In genomic region chr11:72078477-72078876, GRCh38 we compare ENCODE assay signal across 8 cellular contexts. TPM values are rescaled to one million over a fixed set of nuclear protein-coding genes. Genes with fewer than 3 reads are reported as not detected.
DNase-seq lines count a peak whose midpoint lies in the region; ATAC-seq, FAIRE-seq and TF ChIP-seq lines count a peak whose summit lies in the region.

No MANE protein-coding gene starts in this region.

- H2BK12ac ChIP-seq in H1 (ENCODE audit: low read depth, low read length), result no peak overlapping the region

- H3F3A ChIP-seq in OCI-LY1 (ENCODE audit: insufficient read depth, low read length), result no peaks in the 10 kb centered on the region

- peaks cover 4% of the 10 kb centered on the region; the same call in 1 of the 2 replicates for H3K23me2 ChIP-seq in H1 (ENCODE audit: low read depth, low read length)

- H3K9ac ChIP-seq in OCI-LY1 (ENCODE audit: low read length) (peak overlapping the region; percentile 72), H1 (replicated peaks in 1 of 4; ENCODE audit: extremely low read depth in 1 of 4, low read depth in 3 of 4, low read length in 3 of 4) (no peak overlapping the region)

- no peak overlapping the region for H2BK20ac ChIP-seq in H1 (ENCODE audit: low read length)

- CTCF ChIA-PET in CD8-positive, alpha-beta memory T cell (lab: Charles Lee), result interaction anchor here (0.8 to 1.7 kb wide), 5 partner anchors 9 to 65 kb away, joined by 3 to 7 read pairs (median 3); no protein-coding TSS in a partner anchor
- CTCF ChIA-PET in H1 (lab: Charles Lee; ENCODE audit: partially characterized antibody), result interaction anchor here (0.6 to 3.0 kb wide), 11 partner anchors 11 to 69 kb away, joined by 3 to 16 read pairs (median 3); no protein-coding TSS in a partner anchor

- H3K79me2 ChIP-seq in OCI-LY1 (ENCODE audit: insufficient read depth, low read length) (peaks cover 57% of the 10 kb centered on the region), H1 (ENCODE audit: control insufficient read depth in 1 of 2, insufficient read depth in 2 of 2, low read length in 2 of 2) (peaks cover 19 to 63% of the 10 kb centered on the region in 2 experiments)

- no peaks in the 10 kb centered on the region for H3K9me3 ChIP-seq in CD8-positive, alpha-beta memory T cell (ENCODE audit: low read length)
- H3K9me3 ChIP-seq in OCI-LY1 (ENCODE audit: low read length) (no peaks in the 10 kb centered on the region), H1 (ENCODE audit: insufficient read depth in 2 of 2, low read depth in 1 of 2, low read length in 1 of 2) (no peaks in the 10 kb centered on the region), neuron (ENCODE audit: low read length) (no peaks in the 10 kb centered on the region)

- H3K4me2 ChIP-seq in OCI-LY1 (ENCODE audit: low read length) (peak overlapping the region; percentile 83), H1 (ENCODE audit: insufficient read depth in 1 of 2, low read depth in 2 of 2, low read length in 2 of 2) (peak overlapping the region; percentile 79 to 86; a peak in 2 of 4 replicates)

- H2AK5ac ChIP-seq in H1 (ENCODE audit: low read depth, low read length), result no peak overlapping the region

- no peak overlapping the region for H3K23ac ChIP-seq in H1 (ENCODE audit: insufficient read length)

- H3K14ac ChIP-seq in H1 (ENCODE audit: insufficient read length), result no peak overlapping the region

- no peak for FAIRE-seq in H1 (lab: Jason Lieb, UNC)

- no peak overlapping the region for H3K4ac ChIP-seq in H1 (replicated peaks; ENCODE audit: insufficient read length, low read depth, low read length)

- H2BK15ac ChIP-seq in H1 (ENCODE audit: low read length), result no peak overlapping the region

- no peak for TF ChIP-seq RAD21 in H1 (IDR thresholded peaks at IDR 0.05 in 1 of 2, conservative IDR thresholded peaks at IDR 0.05 in 1 of 2; ENCODE audit: low read depth in 2 of 2, low read length in 2 of 2)

- no peak overlapping the region for H4K91ac ChIP-seq in H1 (replicated peaks; ENCODE audit: insufficient read length, low read length)

- H2BK5ac ChIP-seq in H1 (ENCODE audit: low read depth, low read length), result no peak overlapping the region

- peak overlapping the region; percentile 38 for H3K27ac ChIP-seq in CD8-positive, alpha-beta memory T cell (ENCODE audit: low read depth, low read length)
- peak overlapping the region; percentile 68 for H3K27ac ChIP-seq in OCI-LY1 (ENCODE audit: low read depth, low read length, poor library complexity, severe bottlenecking)
- H3K27ac ChIP-seq in H1 (ENCODE audit: low read depth, low read length), result no peak overlapping the region

- H3K27me3 Mint-ChIP-seq in CD8-positive, alpha-beta memory T cell, result no peaks in the 10 kb centered on the region

- peaks cover 20% of the 10 kb centered on the region for H3K4me1 ChIP-seq in CD8-positive, alpha-beta memory T cell (ENCODE audit: insufficient read depth, low read length)
- peaks cover 49% of the 10 kb centered on the region for H3K4me1 ChIP-seq in OCI-LY1 (ENCODE audit: insufficient read depth, low read length, severe bottlenecking)
- H3K4me1 ChIP-seq in H1 (replicated peaks in 1 of 4; ENCODE audit: control insufficient read depth in 3 of 4, insufficient read depth in 4 of 4, low read length in 3 of 4), result peaks cover 0 to 5% (median 0%) of the 10 kb centered on the region in 4 experiments; a peak in 3 of 7 replicates
- H3K4me1 ChIP-seq in neuron (ENCODE audit: insufficient read depth, low read length), result peaks cover 17% of the 10 kb centered on the region

- peaks cover 8% of the 10 kb centered on the region; the same call in 1 of the 2 replicates for H3K79me1 ChIP-seq in H1 (ENCODE audit: low read depth, low read length)

- H3K4me3 Mint-ChIP-seq in CD8-positive, alpha-beta memory T cell, result peak overlapping the region; percentile 35 to 92 (median 67)

- no peak overlapping the region for H4K8ac ChIP-seq in H1 (ENCODE audit: extremely low read depth, insufficient read depth, low read length)

- H3K4me3 ChIP-seq in CD8-positive, alpha-beta memory T cell (ENCODE audit: low read length), result no peak overlapping the region
- H3K4me3 ChIP-seq in OCI-LY1 (ENCODE audit: low read depth, low read length, poor library complexity, severe bottlenecking) (peak overlapping the region; percentile 83), H1 (ENCODE audit: extremely low read depth in 1 of 4, insufficient read depth in 2 of 4, low read depth in 3 of 4, low read length in 4 of 4) (peak overlapping the region in 1 of 4 experiments; percentile 100; a peak in 3 of 8 replicates), neuron (ENCODE audit: low read length) (peak overlapping the region; percentile 92)

- no peak overlapping the region for H2AFZ ChIP-seq in OCI-LY1 (ENCODE audit: low read length)
- H2AFZ ChIP-seq in H1 (ENCODE audit: low read length), result no peak overlapping the region
- no peak overlapping the region for H2AFZ ChIP-seq in neuron (ENCODE audit: low read depth, low read length)

- H4K5ac ChIP-seq in H1 (ENCODE audit: insufficient read length, low read depth, low read length), result no peak overlapping the region

- DNase-seq in CD8-positive, alpha-beta memory T cell, result no peak
- DNase-seq in H1 (ENCODE audit: low read depth in 1 of 2, low spot score in 2 of 2) (no peak), NCI-H2227 (lab: John Stamatoyannopoulos, UW; ENCODE audit: unreplicated experiment) (no peak)
- DNase-seq in stimulated activated naive CD4-positive, alpha-beta T cell treated with Interleukin-2 at 50 U/mL for 16 hours (lab: John Stamatoyannopoulos, UW), result no peak

- TF ChIP-seq CTCF in OCI-LY1 (IDR thresholded peaks at IDR 0.05; ENCODE audit: low read length), result no peak
- TF ChIP-seq CTCF in H1 (IDR thresholded peaks at IDR 0.05; ENCODE audit: control extremely low read depth in 1 of 3, insufficient read depth in 1 of 3, low read depth in 1 of 3, low read length in 3 of 3), result no peak

- H3K36me3 Mint-ChIP-seq in CD8-positive, alpha-beta memory T cell, result peaks cover under 1 to 8% (median 3%) of the 10 kb centered on the region in 3 donors

- TF ChIP-seq POLR2A in H1 (IDR thresholded peaks at IDR 0.05; ENCODE audit: control extremely low read depth in 1 of 2, low read depth in 2 of 2, low read length in 2 of 2), result no peak

- TF ChIP-seq EP300 in H1 (IDR thresholded peaks at IDR 0.05; ENCODE audit: borderline replicate concordance in 1 of 2, low read depth in 2 of 2, low read length in 2 of 2), result no peak

- H3K9me3 Mint-ChIP-seq in CD8-positive, alpha-beta memory T cell, result no peaks in the 10 kb centered on the region

- ATAC-seq in GM18909 (IDR thresholded peaks at IDR 0.05; ENCODE audit: poor library complexity, unreplicated experiment) (no peak), GM19467 (IDR thresholded peaks at IDR 0.05; ENCODE audit: unreplicated experiment) (no peak)

- no peaks in the 10 kb centered on the region for H3K9me2 ChIP-seq in OCI-LY1 (ENCODE audit: low read depth, low read length)

- H3K4me1 Mint-ChIP-seq in CD8-positive, alpha-beta memory T cell, result peaks cover 30 to 49% (median 46%) of the 10 kb centered on the region in 3 donors

- no peak overlapping the region for H2BK120ac ChIP-seq in H1 (replicated peaks; ENCODE audit: low read depth, low read length)

- no peaks in the 10 kb centered on the region for H3K27me3 ChIP-seq in CD8-positive, alpha-beta memory T cell (ENCODE audit: insufficient read depth, low read length, poor library complexity, severe bottlenecking)
- H3K27me3 ChIP-seq in OCI-LY1 (ENCODE audit: insufficient read depth, low read length) (no peaks in the 10 kb centered on the region), H1 (replicated peaks in 1 of 4; ENCODE audit: control insufficient read depth in 3 of 4, extremely low read depth in 1 of 4, insufficient read depth in 3 of 4, low read length in 3 of 4) (no peaks in the 10 kb centered on the region), neuron (ENCODE audit: insufficient read depth, low read length) (no peaks in the 10 kb centered on the region)

- H3K18ac ChIP-seq in H1 (ENCODE audit: extremely low read depth, low read length), result no peak overlapping the region

- peak overlapping the region; percentile 30 for H3K56ac ChIP-seq in H1 (replicated peaks; ENCODE audit: insufficient read length, low read depth, low read length)

- no peaks in the 10 kb centered on the region for H4K20me1 ChIP-seq in OCI-LY1 (ENCODE audit: insufficient read depth, low read length)
- peaks cover 4 to 6% of the 10 kb centered on the region in 2 experiments for H4K20me1 ChIP-seq in H1 (replicated peaks in 1 of 2; ENCODE audit: control insufficient read depth in 1 of 2, insufficient read depth in 2 of 2, low read length in 2 of 2)

- POLR2A ChIA-PET in CD8-positive, alpha-beta memory T cell (lab: Charles Lee), result interaction anchor here (1.1 to 2.3 kb wide), 2 partner anchors 36 to 38 kb away, joined by 3 to 12 read pairs; no protein-coding TSS in a partner anchor
- POLR2A ChIA-PET in H1 (lab: Charles Lee; ENCODE audit: partially characterized antibody), result interaction anchor here (0.9 to 2.5 kb wide), 6 partner anchors 8 to 76 kb away, joined by 3 to 10 read pairs (median 6); partner anchors contain the start of gene ANAPC15

- H3K27ac Mint-ChIP-seq in CD8-positive, alpha-beta memory T cell, result peak overlapping the region in 6 of 8 donors; percentile 26 to 98 (median 78)

- no peaks in the 10 kb centered on the region for H3K36me3 ChIP-seq in CD8-positive, alpha-beta memory T cell (ENCODE audit: insufficient read depth, low read length)
- H3K36me3 ChIP-seq in OCI-LY1 (ENCODE audit: insufficient read depth, low read length) (peaks cover 11% of the 10 kb centered on the region; the same call in 1 of the 2 replicates), H1 (ENCODE audit: control insufficient read depth in 2 of 4, insufficient read depth in 4 of 4, low read length in 3 of 4) (no peaks in the 10 kb centered on the region; a peak in 2 of 8 replicates), neuron (ENCODE audit: insufficient read depth, low read length) (no peaks in the 10 kb centered on the region)

- 93% methylated on average over 6 of the region's 6 CpGs; no CpG with 5 or more reads in 1 of the 2 experiments for WGBS in H1 (ENCODE audit: extremely low coverage in 1 of 2, insufficient coverage in 1 of 2, insufficient read length in 1 of 2, insufficient replicate concordance in 2 of 2, low coverage in 1 of 2, low lambda C conversion rate in 2 of 2, missing lambda C conversion rate in 1 of 2), 2 experiments

RNA-seq across cellular contexts. Expression of gene NUMA1, which starts 1.9 kb away (rescaled TPM):
- 100 to 1,000 TPM; 106 to 110 TPM for total RNA-seq in CD8-positive, alpha-beta memory T cell
- polyA plus RNA-seq in CD8-positive, alpha-beta memory T cell, result 73.5 TPM
- total RNA-seq in H1 (2021; fragmentation: NEBNext Ultra II Directional; extraction: Animal tissue kit (Norgen Biotek cat#: 25700)), result 107 and 108 TPM in 2 replicates
- 101 and 137 TPM in 2 replicates for polyA plus RNA-seq in H1 (2011; rRNA removed)
- 96.5 TPM for polyA plus RNA-seq in H1 (2011; cell fraction: cytosol; rRNA removed)
- polyA plus RNA-seq in H1 (2011; cell fraction: nucleus; rRNA removed), result 241 TPM
- 79.6 to 115 TPM (median 109 TPM) in 4 replicates for polyA plus RNA-seq in H1 (2012, experiment 1 of 2)
- 40.6 TPM for polyA plus RNA-seq in H1 (2012, experiment 2 of 2)
- polyA plus RNA-seq in H1 (2013, experiment 1 of 2), result 44.4 TPM
- 40.8 TPM for polyA plus RNA-seq in H1 (2013, experiment 2 of 2)
- polyA minus RNA-seq in H1 (2011; rRNA and poly(A)+ RNA removed), result 194 and 208 TPM in 2 replicates
- 97.6 TPM for polyA minus RNA-seq in H1 (2011; cell fraction: cytosol; rRNA and poly(A)+ RNA removed)
- 148 TPM for polyA minus RNA-seq in H1 (2011; cell fraction: nucleus; rRNA and poly(A)+ RNA removed)

RNA-seq across cellular contexts. Expression of gene LRRC51, which starts 2.2 kb away (rescaled TPM):
- 1 to 10 TPM; 8.2 to 8.9 TPM for total RNA-seq in CD8-positive, alpha-beta memory T cell
- polyA plus RNA-seq in CD8-positive, alpha-beta memory T cell, result 2.6 TPM
- total RNA-seq in H1 (2021; fragmentation: NEBNext Ultra II Directional; extraction: Animal tissue kit (Norgen Biotek cat#: 25700)), result 6.8 and 7.9 TPM in 2 replicates
- 6.0 and 7.7 TPM in 2 replicates for polyA plus RNA-seq in H1 (2011; rRNA removed)
- 10.9 TPM for polyA plus RNA-seq in H1 (2011; cell fraction: cytosol; rRNA removed)
- 5.4 TPM for polyA plus RNA-seq in H1 (2011; cell fraction: nucleus; rRNA removed)
- 6.4 to 10.3 TPM (median 7.4 TPM) in 4 replicates for polyA plus RNA-seq in H1 (2012, experiment 1 of 2)
- 3.5 TPM for polyA plus RNA-seq in H1 (2012, experiment 2 of 2)
- polyA plus RNA-seq in H1 (2013, experiment 1 of 2), result 4.0 TPM
- polyA plus RNA-seq in H1 (2013, experiment 2 of 2), result 4.6 TPM
- polyA minus RNA-seq in H1 (2011; rRNA and poly(A)+ RNA removed), result 6.8 and 15.9 TPM in 2 replicates
- polyA minus RNA-seq in H1 (2011; cell fraction: cytosol; rRNA and poly(A)+ RNA removed), result 6.4 TPM
- 6.6 TPM for polyA minus RNA-seq in H1 (2011; cell fraction: nucleus; rRNA and poly(A)+ RNA removed)

RNA-seq across cellular contexts. Expression of gene LAMTOR1, which starts 24.6 kb away (rescaled TPM):
- 10 to 100 TPM; 77.3 to 79.2 TPM for total RNA-seq in CD8-positive, alpha-beta memory T cell
- polyA plus RNA-seq in CD8-positive, alpha-beta memory T cell, result 82.3 TPM
- 81.0 and 82.1 TPM in 2 replicates for total RNA-seq in H1 (2021; fragmentation: NEBNext Ultra II Directional; extraction: Animal tissue kit (Norgen Biotek cat#: 25700))
- polyA plus RNA-seq in H1 (2011; rRNA removed), result 160 and 164 TPM in 2 replicates
- 129 TPM for polyA plus RNA-seq in H1 (2011; cell fraction: cytosol; rRNA removed)
- polyA plus RNA-seq in H1 (2011; cell fraction: nucleus; rRNA removed), result 141 TPM
- 114 to 155 TPM (median 145 TPM) in 4 replicates for polyA plus RNA-seq in H1 (2012, experiment 1 of 2)
- polyA plus RNA-seq in H1 (2012, experiment 2 of 2), result 182 TPM
- 76.1 TPM for polyA plus RNA-seq in H1 (2013, experiment 1 of 2)
- polyA plus RNA-seq in H1 (2013, experiment 2 of 2), result 78.7 TPM
- 146 and 151 TPM in 2 replicates for polyA minus RNA-seq in H1 (2011; rRNA and poly(A)+ RNA removed)
- polyA minus RNA-seq in H1 (2011; cell fraction: cytosol; rRNA and poly(A)+ RNA removed), result 98.1 TPM
- polyA minus RNA-seq in H1 (2011; cell fraction: nucleus; rRNA and poly(A)+ RNA removed), result 80.7 TPM

RNA-seq across cellular contexts. Expression of gene TOMT, which starts 27.2 kb away (rescaled TPM):
- not detected for total RNA-seq in CD8-positive, alpha-beta memory T cell
- polyA plus RNA-seq in CD8-positive, alpha-beta memory T cell, result not detected
- not detected in 2 replicates for total RNA-seq in H1 (2021; fragmentation: NEBNext Ultra II Directional; extraction: Animal tissue kit (Norgen Biotek cat#: 25700))
- 0.11 TPM in 1 of 2 replicates, not detected in the other for polyA plus RNA-seq in H1 (2011; rRNA removed)
- not detected for polyA plus RNA-seq in H1 (2011; cell fraction: cytosol; rRNA removed)
- not detected for polyA plus RNA-seq in H1 (2011; cell fraction: nucleus; rRNA removed)
- polyA plus RNA-seq in H1 (2012, experiment 1 of 2), result not detected in 4 replicates
- not detected for polyA plus RNA-seq in H1 (2012, experiment 2 of 2)
- polyA plus RNA-seq in H1 (2013, experiment 1 of 2), result not detected
- not detected for polyA plus RNA-seq in H1 (2013, experiment 2 of 2)
- polyA minus RNA-seq in H1 (2011; rRNA and poly(A)+ RNA removed), result not detected in 2 replicates
- not detected for polyA minus RNA-seq in H1 (2011; cell fraction: cytosol; rRNA and poly(A)+ RNA removed)
- not detected for polyA minus RNA-seq in H1 (2011; cell fraction: nucleus; rRNA and poly(A)+ RNA removed)

RNA-seq across cellular contexts. Expression of gene ANAPC15, which starts 34.0 kb away (rescaled TPM):
- total RNA-seq in CD8-positive, alpha-beta memory T cell, result 10 to 100 TPM; 63.3 to 66.2 TPM
- 79.0 TPM for polyA plus RNA-seq in CD8-positive, alpha-beta memory T cell
- total RNA-seq in H1 (2021; fragmentation: NEBNext Ultra II Directional; extraction: Animal tissue kit (Norgen Biotek cat#: 25700)), result 70.0 and 74.9 TPM in 2 replicates
- polyA plus RNA-seq in H1 (2011; rRNA removed), result 66.2 and 70.4 TPM in 2 replicates
- polyA plus RNA-seq in H1 (2011; cell fraction: cytosol; rRNA removed), result 130 TPM
- 40.5 TPM for polyA plus RNA-seq in H1 (2011; cell fraction: nucleus; rRNA removed)
- polyA plus RNA-seq in H1 (2012, experiment 1 of 2), result 94.7 to 119 TPM (median 103 TPM) in 4 replicates
- 90.3 TPM for polyA plus RNA-seq in H1 (2012, experiment 2 of 2)
- 61.3 TPM for polyA plus RNA-seq in H1 (2013, experiment 1 of 2)
- polyA plus RNA-seq in H1 (2013, experiment 2 of 2), result 64.7 TPM
- polyA minus RNA-seq in H1 (2011; rRNA and poly(A)+ RNA removed), result 22.8 and 31.9 TPM in 2 replicates
- polyA minus RNA-seq in H1 (2011; cell fraction: cytosol; rRNA and poly(A)+ RNA removed), result 20.6 TPM
- 28.0 TPM for polyA minus RNA-seq in H1 (2011; cell fraction: nucleus; rRNA and poly(A)+ RNA removed)
